In the genomic region with DNA sequence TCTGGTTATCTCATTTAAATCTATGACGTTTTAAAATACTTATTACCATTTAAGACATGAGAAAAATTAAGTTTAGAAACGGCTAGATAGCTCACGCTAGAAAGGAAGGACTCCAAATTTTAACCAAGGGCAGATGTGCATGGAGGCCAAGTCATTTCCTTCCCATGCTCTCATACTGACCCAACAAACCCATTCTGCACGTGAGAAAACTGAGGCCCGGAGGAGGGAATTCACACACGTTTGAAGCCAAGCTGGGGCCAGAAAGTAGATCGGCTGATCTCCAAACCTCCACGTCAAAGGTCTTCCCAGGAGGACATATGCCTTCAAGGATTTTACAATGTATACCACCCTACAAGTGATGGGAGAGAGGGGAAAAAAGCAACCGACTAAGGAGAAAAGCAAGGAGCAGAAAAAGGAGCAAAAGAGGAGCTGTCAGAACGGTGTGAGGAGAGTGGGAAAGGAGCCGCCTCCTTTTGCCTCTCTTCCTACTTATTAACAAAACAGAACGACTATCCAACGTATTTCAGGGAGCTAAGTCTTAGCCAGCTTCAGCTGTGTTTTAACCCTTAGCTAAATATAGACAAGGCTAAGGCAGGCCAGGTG, we compare ENCODE assay signal across 8 cellular contexts. TPM values are rescaled to one million over a fixed set of nuclear protein-coding genes. Genes with fewer than 3 reads are reported as not detected.
DNase-seq lines count a peak whose midpoint lies in the region; TF ChIP-seq lines count a peak whose summit lies in the region.

No MANE protein-coding gene starts in this region.

- H3K4me1 ChIP-seq in SJSA1 (replicated peaks) (peaks cover 8% of the 10 kb centered on the region), fibroblast of lung (ENCODE audit: control insufficient read depth, extremely low read depth, insufficient read depth, low read length) (peaks cover 2% of the 10 kb centered on the region), parathyroid adenoma (no peaks in the 10 kb centered on the region)

- no peaks in the 10 kb centered on the region for H3K27me3 ChIP-seq in SJSA1 (replicated peaks)
- H3K27me3 ChIP-seq in fibroblast of lung (ENCODE audit: control insufficient read depth, insufficient read depth, low read length) = no peaks in the 10 kb centered on the region
- H3K27me3 ChIP-seq in parathyroid adenoma (ENCODE audit: control insufficient read depth, insufficient read depth, low read length) = no peaks in the 10 kb centered on the region

- H3K4me3 ChIP-seq in GM12865 (ENCODE audit: low read depth, low read length) (peak overlapping the region; percentile 87), SJSA1 (peak overlapping the region; percentile 92), fibroblast of lung (replicated peaks in 1 of 4; ENCODE audit: control extremely low read depth in 1 of 4, insufficient read depth in 1 of 4, low read depth in 3 of 4, low read length in 4 of 4) (peak overlapping the region; percentile 16 to 79 (median 54)), parathyroid adenoma (ENCODE audit: low read depth, low read length) (peak overlapping the region; percentile 75)

- no peaks in the 10 kb centered on the region for H4K20me1 ChIP-seq in fibroblast of lung (ENCODE audit: control insufficient read depth, extremely low read depth, insufficient read depth, low read length)

- H3K4me2 ChIP-seq in fibroblast of lung (ENCODE audit: extremely low read depth, insufficient read depth, low read length) = peak overlapping the region; percentile 67
- peak overlapping the region; percentile 96 for H3K4me2 ChIP-seq in parathyroid adenoma (ENCODE audit: low read length)

- peak overlapping the region; percentile 5; the same call in 1 of the 2 replicates for H3K27ac ChIP-seq in SJSA1
- peak overlapping the region; percentile 52 for H3K27ac ChIP-seq in fibroblast of lung (ENCODE audit: insufficient read depth, low read length)
- H3K27ac ChIP-seq in parathyroid adenoma = peak overlapping the region; percentile 85

- H3K9me3 ChIP-seq in SJSA1 (replicated peaks) (no peaks in the 10 kb centered on the region), fibroblast of lung (ENCODE audit: control insufficient read depth, insufficient read depth, low read depth, low read length) (no peaks in the 10 kb centered on the region), parathyroid adenoma (ENCODE audit: control insufficient read depth, low read length) (no peaks in the 10 kb centered on the region)

- DNase-seq in GM12865 (ENCODE audit: low read depth) = peak; percentile 70
- DNase-seq in SJSA1 (ENCODE audit: low read depth in 1 of 2, low spot score in 2 of 2) = peak in 1 of 2 experiments; percentile 1
- no peak for DNase-seq in fibroblast of lung (ENCODE audit: low read depth in 2 of 2)
- no peak for DNase-seq in NCI-H1092 (lab: John Stamatoyannopoulos, UW)
- no peak for DNase-seq in NCI-H345 treated with DMSO at 0.1 percent for 48 hours (lab: John Stamatoyannopoulos, UW; ENCODE audit: unreplicated experiment)
- DNase-seq in activated CD4-positive, alpha-beta T cell treated with anti-CD3 and anti-CD28 coated beads, Interleukin-2, amount 50 U/mL, for 1 hour = no peak
- no peak for DNase-seq in NCI-H2196 treated with DMSO at 0.1 percent for 48 hours (lab: John Stamatoyannopoulos, UW; ENCODE audit: unreplicated experiment)

- TF ChIP-seq CTCF in GM12865 (IDR thresholded peaks at IDR 0.05; ENCODE audit: insufficient read depth, low read depth, low read length, missing control alignments) (no peak), fibroblast of lung (conservative IDR thresholded peaks at IDR 0.05 in 1 of 2, IDR thresholded peaks at IDR 0.05 in 1 of 2; ENCODE audit: low read depth in 1 of 2, low read length in 2 of 2) (no peak), parathyroid adenoma (IDR thresholded peaks at IDR 0.05) (no peak)

- H3K9ac ChIP-seq in fibroblast of lung (ENCODE audit: insufficient read depth, low read length) = peak overlapping the region; percentile 33
- no peak overlapping the region for H3K9ac ChIP-seq in parathyroid adenoma

- H3K79me2 ChIP-seq in fibroblast of lung (ENCODE audit: control insufficient read depth, insufficient read depth, low read length) (peaks cover 26% of the 10 kb centered on the region), parathyroid adenoma (peaks cover 10% of the 10 kb centered on the region)

- H3K36me3 ChIP-seq in SJSA1 (peaks cover 27% of the 10 kb centered on the region), fibroblast of lung (ENCODE audit: control insufficient read depth, insufficient read depth, low read length) (peaks cover 3% of the 10 kb centered on the region), parathyroid adenoma (ENCODE audit: control insufficient read depth, insufficient read depth, low read length) (no peaks in the 10 kb centered on the region)

- peak overlapping the region; percentile 73 for H2AFZ ChIP-seq in fibroblast of lung (ENCODE audit: low read length)
- peak overlapping the region; percentile 91 for H2AFZ ChIP-seq in parathyroid adenoma

RNA-seq across cellular contexts. Expression of a gene that starts 0.6 kb away (rescaled TPM):
- 25.2 and 28.7 TPM in 2 replicates for total RNA-seq in SJSA1 (2014; rRNA removed; shearing (Covaris generic))
- 21.1 TPM in 2 replicates for total RNA-seq in fibroblast of lung
- polyA plus RNA-seq in fibroblast of lung = 17.0 and 18.0 TPM in 2 replicates
- 10.5 and 11.4 TPM in 2 replicates for polyA plus RNA-seq in fibroblast of lung (2012)
- polyA minus RNA-seq in fibroblast of lung (ENCODE audit: low replicate concordance) = 1.0 and 1.9 TPM in 2 replicates

RNA-seq across cellular contexts. Expression of a gene that starts 45.8 kb away (rescaled TPM):
- 0.88 and 1.1 TPM in 2 replicates for total RNA-seq in SJSA1 (2014; rRNA removed; shearing (Covaris generic))
- 1.8 and 3.9 TPM in 2 replicates for total RNA-seq in fibroblast of lung
- 1.1 and 2.3 TPM in 2 replicates for polyA plus RNA-seq in fibroblast of lung
- polyA plus RNA-seq in fibroblast of lung (2012) = 0.63 and 1.5 TPM in 2 replicates
- polyA minus RNA-seq in fibroblast of lung (ENCODE audit: low replicate concordance) = 2.0 TPM in 1 of 2 replicates, not detected in the other

Comparison
In these comparisons a context has a peak if more than half of its experiments do, and no peak if none do; other contexts are left out.
1. H3K27ac ChIP-seq: peak in every context shown above with its lines; median percentile 85 in parathyroid adenoma; 52 in fibroblast of lung; 5 in SJSA1.